9 cellular contexts compared by ENCODE assay signal in genomic region chr6:112231609-112232060, GRCh38. TPM values are rescaled to one million over a fixed set of nuclear protein-coding genes. Genes with fewer than 3 reads are reported as not detected.
DNase-seq lines count a peak whose midpoint lies in the region; ATAC-seq and TF ChIP-seq lines count a peak whose summit lies in the region.
"Had no signal": no experiment of that assay in that cellular context is flagged by ENCODE, and none has a peak within 500 bp of the region (broad histone marks: within the 10 kb centered on the region; RNA-seq: fewer than 3 reads in every experiment).

No MANE protein-coding gene starts in this region.

- H3K9me3 Mint-ChIP-seq in brain: no peaks in the 10 kb centered on the region
- H3K9me3 Mint-ChIP-seq in endodermal cell: no peaks in the 10 kb centered on the region

- H3K36me3 Mint-ChIP-seq in brain: peaks cover 4% of the 10 kb centered on the region
- no peaks in the 10 kb centered on the region for H3K36me3 Mint-ChIP-seq in endodermal cell (ENCODE audit: low read depth)

- 90% methylated on average over 2 of the region's 2 CpGs; no CpG with 5 or more reads in 1 of the 2 experiments for WGBS in endodermal cell (ENCODE audit: insufficient coverage in 1 of 2, insufficient read length in 1 of 2), 2 experiments

- H3K36me3 ChIP-seq in mucosa of descending colon (ENCODE audit: low read depth) (no peaks in the 10 kb centered on the region), endodermal cell (ENCODE audit: control insufficient read depth, insufficient read depth, low read length) (no peaks in the 10 kb centered on the region)
- H3K36me3 ChIP-seq: BLaER1 treated with 17β-estradiol and CSF1 and Interleukin-3, amounts not matched to agents 10 nM and 100 nM had no signal

- no peaks in the 10 kb centered on the region for H3K9me3 ChIP-seq in mucosa of descending colon
- no peaks in the 10 kb centered on the region for H3K9me3 ChIP-seq in endodermal cell (ENCODE audit: control insufficient read depth, low read length)

- intact Hi-C loops in mucosa of descending colon (cut with DNase I, micrococcal nuclease): no loop called here

- H3K4me1 ChIP-seq in mucosa of descending colon (ENCODE audit: low read depth) (no peaks in the 10 kb centered on the region), endodermal cell (ENCODE audit: control insufficient read depth, insufficient read depth, low read length) (no peaks in the 10 kb centered on the region)

- H3K27ac ChIP-seq in endodermal cell (ENCODE audit: low read depth, low read length): no peak overlapping the region
- H3K27ac ChIP-seq: BLaER1 treated with 17β-estradiol and CSF1 and Interleukin-3, amounts not matched to agents 10 nM and 100 nM had no signal

- peak; percentile 64 for DNase-seq in AG10803 (ENCODE audit: low read depth)
- DNase-seq in M059J (ENCODE audit: low read depth): peak; percentile 87
- peak in 1 of 3 donors; percentile 33 for DNase-seq in mucosa of descending colon
- DNase-seq in activated CD8-positive, alpha-beta memory T cell treated with anti-CD3 and anti-CD28 coated beads, Interleukin-2, amount 50 U/mL, for 48 hours: no peak
- DNase-seq in endodermal cell: no peak

- H3K9ac ChIP-seq in endodermal cell (ENCODE audit: extremely low read depth, low read length, poor library complexity, severe bottlenecking): no peak overlapping the region
- H3K9ac ChIP-seq: BLaER1 treated with 17β-estradiol and CSF1 and Interleukin-3, amounts not matched to agents 10 nM and 100 nM had no signal

- H3K27ac Mint-ChIP-seq in brain (peak overlapping the region in 3 of 5 experiments; percentile 8 to 88 (median 62)), endodermal cell (no peak overlapping the region)

- no peaks in the 10 kb centered on the region for H3K27me3 ChIP-seq in endodermal cell (ENCODE audit: control insufficient read depth, insufficient read depth, low read length, poor library complexity, severe bottlenecking)
- H3K27me3 ChIP-seq: BLaER1 treated with 17β-estradiol and CSF1 and Interleukin-3, amounts not matched to agents 10 nM and 100 nM had no signal

- H3K4me3 ChIP-seq in AG10803 (ENCODE audit: low read length) (no peak overlapping the region), mucosa of descending colon (no peak overlapping the region), endodermal cell (ENCODE audit: low read length) (no peak overlapping the region)
- H3K4me3 ChIP-seq: BLaER1 treated with 17β-estradiol and CSF1 and Interleukin-3, amounts not matched to agents 10 nM and 100 nM had no signal

- ATAC-seq in mucosa of descending colon (peak; percentile 64), GM18907 (IDR thresholded peaks at IDR 0.05; ENCODE audit: unreplicated experiment) (no peak), HG02973 (IDR thresholded peaks at IDR 0.05; ENCODE audit: unreplicated experiment) (no peak)

- no peaks in the 10 kb centered on the region for H3K27me3 Mint-ChIP-seq in brain
- no peaks in the 10 kb centered on the region for H3K27me3 Mint-ChIP-seq in endodermal cell (ENCODE audit: insufficient read depth)

- H3K4me3 Mint-ChIP-seq in brain (peak overlapping the region in 2 of 5 experiments; percentile 10 to 56), endodermal cell (no peak overlapping the region)

- H3K4me1 Mint-ChIP-seq in brain (peaks cover 76% of the 10 kb centered on the region), endodermal cell (no peaks in the 10 kb centered on the region)

- no peak for TF ChIP-seq CTCF in AG10803 (conservative IDR thresholded peaks at IDR 0.05; ENCODE audit: low read length)
- TF ChIP-seq CTCF in brain (conservative IDR thresholded peaks at IDR 0.05): no peak
- TF ChIP-seq CTCF in mucosa of descending colon (IDR thresholded peaks at IDR 0.05): no peak
- TF ChIP-seq CTCF in endodermal cell (conservative IDR thresholded peaks at IDR 0.05): no peak

RNA-seq across cellular contexts. Expression of gene LAMA4, which starts 22.7 kb away (rescaled TPM):
- 85.6 and 156 TPM in 2 replicates for total RNA-seq in M059J (2014; rRNA removed; shearing (Covaris generic))
- polyA plus RNA-seq in brain (ENCODE audit: insufficient read depth, low read depth, low replicate concordance): 7.0 TPM
- total RNA-seq in mucosa of descending colon: 100 to 1,000 TPM in 1 of 3 donors, 10 to 100 TPM in 2; 15.9 to 101 (median 37.0) TPM
- total RNA-seq in endodermal cell: 1 to 10 TPM in 1 of 2 donors, under 1 TPM in 1; 0.24 to 3.7 TPM
- polyA plus RNA-seq in endodermal cell (2013, experiment 1 of 2): 6.4 TPM
- polyA plus RNA-seq in endodermal cell (2013, experiment 2 of 2): 4.8 TPM

Comparison
In these comparisons a context has a peak if more than half of its experiments do, and no peak if none do; other contexts are left out.
1. DNase-seq: peak in AG10803 (single experiment) and M059J (single experiment); none in activated CD8-positive, alpha-beta memory T cell treated with anti-CD3 and anti-CD28 coated beads, Interleukin-2, amount 50 U/mL, for 48 hours (single experiment) and endodermal cell (single experiment).